In genomic region chr11:108549319-108549885, GRCh38 we compare ENCODE assay signal across 26 cellular contexts.
"Had no signal": no experiment of that assay in that cellular context is flagged by ENCODE, and none has a peak within 500 bp of the region (broad histone marks: within the 10 kb centered on the region; RNA-seq: fewer than 3 reads in every experiment).

No MANE protein-coding gene starts in this region.

- H2AFZ ChIP-seq: neural progenitor cell had no signal

- H3K27ac Mint-ChIP-seq: immature natural killer cell, natural killer cell, neural progenitor cell had no signal

- H3K36me3 ChIP-seq: esophagus muscularis mucosa, gastroesophageal sphincter, neural progenitor cell, ovary, stomach, tibial artery, upper lobe of right lung, vagina had no signal

- H3K9ac ChIP-seq: neural progenitor cell had no signal

- H3K4me2 ChIP-seq: neural progenitor cell had no signal

- H3K4me3 ChIP-seq: coronary artery, esophagus muscularis mucosa, gastroesophageal sphincter, neural progenitor cell, ovary, psoas muscle, stomach, tibial artery, upper lobe of right lung, vagina had no signal

- H3K4me1 ChIP-seq: psoas muscle, tibial artery, upper lobe of right lung, vagina had no signal

- H3K4me1 Mint-ChIP-seq: immature natural killer cell, natural killer cell had no signal

- H3K27me3 ChIP-seq: esophagus muscularis mucosa, gastroesophageal sphincter, neural progenitor cell, ovary, stomach, tibial artery, upper lobe of right lung, vagina had no signal

- H3K9me3 Mint-ChIP-seq: immature natural killer cell, natural killer cell, neural progenitor cell had no signal

- DNase-seq: central memory CD4-positive, alpha-beta T cell; effector CD8-positive, alpha-beta T cell; foreskin fibroblast; glutamatergic neuron; immature natural killer cell; kidney; left cardiac atrium; left ventricle myocardium superior; mammary epithelial cell; natural killer cell; nucleus accumbens; ovary; psoas muscle; retina; stimulated activated CD4-positive, alpha-beta T cell treated with anti-CD3 and anti-CD28 coated beads, Interleukin-2, amount 100 ng/mL, for 24 hours; stimulated activated naive CD4-positive, alpha-beta T cell; stomach; tibial artery; upper lobe of right lung had no signal

- H3K27ac ChIP-seq: coronary artery, esophagus muscularis mucosa, gastroesophageal sphincter, neural progenitor cell, ovary, psoas muscle, stomach, tibial artery, upper lobe of right lung, vagina had no signal

- H3K36me3 Mint-ChIP-seq: immature natural killer cell, natural killer cell, neural progenitor cell had no signal

- ATAC-seq: gastroesophageal sphincter, left cardiac atrium, left ventricle myocardium superior, natural killer cell, psoas muscle, sciatic nerve, upper lobe of right lung had no signal

- H3K9me3 ChIP-seq: esophagus muscularis mucosa, gastroesophageal sphincter, ovary, psoas muscle, stomach, tibial artery, upper lobe of right lung, vagina had no signal

- FAIRE-seq: endometrium, kidney had no signal

- H3K4me3 Mint-ChIP-seq: immature natural killer cell, natural killer cell, neural progenitor cell had no signal
